In the genomic region with DNA sequence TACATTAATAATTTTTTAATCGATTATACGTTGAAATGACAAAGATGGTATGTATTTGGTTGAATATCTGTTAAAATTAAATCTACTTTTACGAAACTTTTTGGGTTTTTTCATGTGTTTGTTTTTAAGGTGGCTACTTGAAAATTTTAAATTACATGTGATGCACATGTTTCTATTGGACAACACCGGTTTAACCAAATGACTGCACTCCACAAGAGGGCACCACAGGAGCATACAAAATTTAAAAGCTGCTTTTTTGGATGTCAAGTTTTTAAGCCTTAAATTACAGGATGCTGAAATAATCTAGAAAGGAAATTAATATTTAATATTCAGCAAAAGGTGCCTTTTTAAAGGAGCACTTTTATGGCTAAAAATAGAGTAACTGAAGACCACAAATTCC, we compare ENCODE assay signal across 8 cellular contexts.
DNase-seq lines count a peak whose midpoint lies in the region; ATAC-seq and TF ChIP-seq lines count a peak whose summit lies in the region.

No MANE protein-coding gene starts in this region.

- TF ChIP-seq CTCF in fibroblast of pulmonary artery (IDR thresholded peaks at IDR 0.05; ENCODE audit: low read length, missing control alignments) (peak; percentile 68), retinal pigment epithelial cell (conservative IDR thresholded peaks at IDR 0.05; ENCODE audit: low read depth, low read length) (peak; percentile 70)

- peak; percentile 44 for DNase-seq in left cardiac atrium
- no peak for DNase-seq in cardiac septum (ENCODE audit: low spot score)
- peak; percentile 19 for DNase-seq in NCI-H446 treated with DMSO at 0.1 percent for 48 hours (lab: John Stamatoyannopoulos, UW)
- peak; percentile 29 for DNase-seq in activated T-cell treated with anti-CD3 and anti-CD28 coated beads, Interleukin-2, amount 50 U/mL, for 1 hour
- DNase-seq in fibroblast of pulmonary artery (ENCODE audit: low read depth) = peak; percentile 78
- DNase-seq in retinal pigment epithelial cell (ENCODE audit: low read depth) = no peak
- no peak for DNase-seq in NCI-H2107 (lab: John Stamatoyannopoulos, UW)

- intact Hi-C loops in left cardiac atrium (cut with DNase I) = loop anchor here in 1 of 2 donors (5.0 kb wide), 1 partner anchor 100 kb away; the partner anchor contains the start of gene ACVR1
- intact Hi-C loops in cardiac septum (cut with DNase I) = loop anchor here (2.0 kb wide), 1 partner anchor 233 kb away; no protein-coding TSS in a partner anchor

- ATAC-seq in left cardiac atrium = peak in 1 of 2 donors; percentile 39
- no peak for ATAC-seq in GM21576 (IDR thresholded peaks at IDR 0.05; ENCODE audit: unreplicated experiment)

- H3K4me3 ChIP-seq in fibroblast of pulmonary artery (replicated peaks; ENCODE audit: low read depth, low read length) (no peak overlapping the region), retinal pigment epithelial cell (ENCODE audit: low read length) (no peak overlapping the region)

Comparison
In these comparisons a context has a peak if more than half of its experiments do, and no peak if none do; other contexts are left out.
1. DNase-seq: peak in left cardiac atrium (single experiment), NCI-H446 treated with DMSO at 0.1 percent for 48 hours (single experiment), activated T-cell treated with anti-CD3 and anti-CD28 coated beads, Interleukin-2, amount 50 U/mL, for 1 hour (single experiment) and fibroblast of pulmonary artery (single experiment); none in cardiac septum (single experiment), retinal pigment epithelial cell (single experiment) and NCI-H2107 (single experiment).